8 cellular contexts compared by ENCODE assay signal in the genomic region with DNA sequence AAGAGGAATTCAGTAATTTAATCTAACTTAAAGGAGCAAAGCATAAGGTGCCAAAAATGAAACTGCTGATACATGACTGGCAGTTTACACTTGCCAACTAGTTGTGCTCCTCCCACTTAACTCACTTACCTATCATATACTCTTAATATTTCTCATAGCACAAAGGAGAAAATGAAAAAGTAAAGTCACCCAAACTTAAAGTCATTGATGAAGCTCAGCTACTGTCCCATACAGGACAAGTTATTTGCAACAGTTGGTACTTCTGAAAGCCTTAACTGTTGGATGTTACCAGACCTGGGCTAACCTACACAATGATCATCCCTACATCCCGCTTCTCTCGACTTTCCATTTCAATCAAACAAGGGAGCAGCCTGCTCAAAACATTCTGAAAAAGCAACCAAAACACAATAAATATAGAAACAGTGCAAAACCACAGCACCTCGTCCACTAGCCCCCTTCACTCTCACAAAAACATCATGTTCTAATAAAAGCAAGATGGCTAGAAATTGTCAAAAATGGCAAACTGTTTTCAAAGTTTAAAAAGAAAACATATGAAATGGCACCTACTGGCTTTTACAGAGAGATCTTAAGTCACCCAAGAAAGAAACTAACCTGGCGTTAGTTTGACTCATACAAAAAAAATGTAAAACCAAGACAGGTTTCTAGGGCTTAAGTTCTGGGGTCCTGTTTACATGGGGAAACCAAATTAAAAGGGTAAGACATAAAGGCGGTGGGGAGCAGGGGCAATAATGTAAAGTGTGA. TPM values are rescaled to one million over a fixed set of nuclear protein-coding genes. Genes with fewer than 3 reads are reported as not detected.
DNase-seq lines count a peak whose midpoint lies in the region; ATAC-seq and TF ChIP-seq lines count a peak whose summit lies in the region.

No MANE protein-coding gene starts in this region.

- H4K20me1 ChIP-seq in neural progenitor cell (ENCODE audit: low read depth) = peaks cover 58% of the 10 kb centered on the region

- H3K9me3 Mint-ChIP-seq in activated naive CD4-positive, alpha-beta T cell treated with anti-CD3 and anti-CD28 coated beads, Interleukin-2, amount 50 U/mL, for 24 hours = no peaks in the 10 kb centered on the region
- H3K9me3 Mint-ChIP-seq in neural progenitor cell = no peaks in the 10 kb centered on the region

- no peak for TF ChIP-seq CTCF in epithelial cell of esophagus (IDR thresholded peaks at IDR 0.05; ENCODE audit: insufficient read depth, low read depth, low read length, missing control alignments)
- TF ChIP-seq CTCF in neural progenitor cell (IDR thresholded peaks at IDR 0.05) = no peak

- H3K27me3 ChIP-seq in neural progenitor cell = no peaks in the 10 kb centered on the region

- H3K27me3 Mint-ChIP-seq in activated naive CD4-positive, alpha-beta T cell treated with anti-CD3 and anti-CD28 coated beads, Interleukin-2, amount 50 U/mL, for 24 hours = no peaks in the 10 kb centered on the region
- peaks cover 2% of the 10 kb centered on the region for H3K27me3 Mint-ChIP-seq in neural progenitor cell (ENCODE audit: insufficient read depth, low read depth)

- H3K4me1 ChIP-seq in neural progenitor cell = peaks cover 21% of the 10 kb centered on the region

- H3K4me3 ChIP-seq in SK-N-MC = peak overlapping the region; percentile 98
- peak overlapping the region; percentile 84 for H3K4me3 ChIP-seq in epithelial cell of esophagus (ENCODE audit: low read length)
- peak overlapping the region; percentile 79 for H3K4me3 ChIP-seq in neural progenitor cell

- H3K36me3 Mint-ChIP-seq in activated naive CD4-positive, alpha-beta T cell treated with anti-CD3 and anti-CD28 coated beads, Interleukin-2, amount 50 U/mL, for 24 hours = peaks cover 9% of the 10 kb centered on the region
- peaks cover 11% of the 10 kb centered on the region for H3K36me3 Mint-ChIP-seq in neural progenitor cell

- peak overlapping the region; percentile 83 for H3K9ac ChIP-seq in SK-N-MC (ENCODE audit: insufficient read length)
- H3K9ac ChIP-seq in neural progenitor cell = peak overlapping the region; percentile 70

- H3K4me1 Mint-ChIP-seq in activated naive CD4-positive, alpha-beta T cell treated with anti-CD3 and anti-CD28 coated beads, Interleukin-2, amount 50 U/mL, for 24 hours = peaks cover 42% of the 10 kb centered on the region
- H3K4me1 Mint-ChIP-seq in neural progenitor cell = peaks cover 25% of the 10 kb centered on the region

- no peak for ATAC-seq in HG02981 (IDR thresholded peaks at IDR 0.05; ENCODE audit: unreplicated experiment)

- no peak overlapping the region for H2AFZ ChIP-seq in neural progenitor cell (replicated peaks)

- no peak for DNase-seq in activated naive CD4-positive, alpha-beta T cell treated with anti-CD3 and anti-CD28 coated beads, Interleukin-2, amount 50 U/mL, for 16 hours
- DNase-seq in SK-N-MC (ENCODE audit: low read depth, low spot score) (no peak), epithelial cell of esophagus (ENCODE audit: low read depth) (peak; percentile 66), neural progenitor cell (ENCODE audit: low spot score) (no peak), dedifferentiated amniotic fluid mesenchymal stem cell (ENCODE audit: extremely low spot score) (no peak), retina (no peak)

- H3K9me3 ChIP-seq in SK-N-MC (ENCODE audit: low read depth, low read length) (no peaks in the 10 kb centered on the region), neural progenitor cell (ENCODE audit: low read depth) (no peaks in the 10 kb centered on the region)

- H3K36me3 ChIP-seq in SK-N-MC (ENCODE audit: insufficient read depth, low read length) (peaks cover 25% of the 10 kb centered on the region), neural progenitor cell (peaks cover 6% of the 10 kb centered on the region)

- H3K79me2 ChIP-seq in neural progenitor cell (ENCODE audit: low read depth) = peaks cover 64% of the 10 kb centered on the region

- peaks cover 8% of the 10 kb centered on the region for H3F3A ChIP-seq in neural progenitor cell (ENCODE audit: low read depth)

- H3K27ac ChIP-seq in SK-N-MC = no peak overlapping the region; the same call in 1 of the 2 replicates
- no peak overlapping the region for H3K27ac ChIP-seq in neural progenitor cell

- H3K4me3 Mint-ChIP-seq in activated naive CD4-positive, alpha-beta T cell treated with anti-CD3 and anti-CD28 coated beads, Interleukin-2, amount 50 U/mL, for 24 hours = peak overlapping the region; percentile 99
- H3K4me3 Mint-ChIP-seq in neural progenitor cell = peak overlapping the region; percentile 96

- H3K27ac Mint-ChIP-seq in activated naive CD4-positive, alpha-beta T cell treated with anti-CD3 and anti-CD28 coated beads, Interleukin-2, amount 50 U/mL, for 24 hours = peak overlapping the region; percentile 99
- peak overlapping the region; percentile 64 for H3K27ac Mint-ChIP-seq in neural progenitor cell

- H3K4me2 ChIP-seq in neural progenitor cell = peak overlapping the region; percentile 81

RNA-seq across cellular contexts. Expression of a gene that starts 0.9 kb away (rescaled TPM):
- total RNA-seq in neural progenitor cell (ENCODE audit: low replicate concordance) = 50.5 and 59.9 TPM in 2 replicates
